Comparison of ENCODE assay signal across 8 cellular contexts in genomic region chr15:72271895-72272212, GRCh38. TPM values are rescaled to one million over a fixed set of nuclear protein-coding genes. Genes with fewer than 3 reads are reported as not detected.
DNase-seq lines count a peak whose midpoint lies in the region; ATAC-seq and TF ChIP-seq lines count a peak whose summit lies in the region.

No MANE protein-coding gene starts in this region.

- H3K27ac ChIP-seq in epithelial cell of prostate = peak overlapping the region; percentile 63

- peaks cover 29% of the 10 kb centered on the region for H3K4me1 Mint-ChIP-seq in nephron progenitor cell

- peak overlapping the region; percentile 91 for H3K4me3 Mint-ChIP-seq in nephron progenitor cell

- peaks cover 7% of the 10 kb centered on the region for H3K36me3 ChIP-seq in H7 (replicated peaks; ENCODE audit: control insufficient read depth, insufficient read depth, low read length)

- ATAC-seq in GM18867 (IDR thresholded peaks at IDR 0.05; ENCODE audit: unreplicated experiment) (no peak), GM19452 (IDR thresholded peaks at IDR 0.05; ENCODE audit: unreplicated experiment) (no peak)

- peaks cover 4% of the 10 kb centered on the region; the same call in 1 of the 2 replicates for H3K27me3 ChIP-seq in H7 (ENCODE audit: control insufficient read depth, insufficient read depth, low read length)

- DNase-seq in COR-L47 (lab: John Stamatoyannopoulos, UW) = peak; percentile 22
- peak; percentile 72 for DNase-seq in H7
- DNase-seq in SK-MEL-5 (ENCODE audit: low read depth, low spot score) = peak; percentile 4
- DNase-seq in epithelial cell of prostate (ENCODE audit: low read depth, low spot score) = no peak
- DNase-seq in nephron progenitor cell = no peak
- DNase-seq in GM19238 (ENCODE audit: insufficient read length, low spot score) = no peak

- peaks cover 32% of the 10 kb centered on the region for H3K27me3 Mint-ChIP-seq in nephron progenitor cell (ENCODE audit: low read depth, poor library complexity)

- H3K27ac Mint-ChIP-seq in nephron progenitor cell = peak overlapping the region; percentile 57

- peak overlapping the region; percentile 86 for H3K4me3 ChIP-seq in H7 (ENCODE audit: insufficient read depth, low read depth, low read length)

- H3K9me3 Mint-ChIP-seq in nephron progenitor cell = no peaks in the 10 kb centered on the region

- in situ Hi-C loops in SK-MEL-5 (cut with HindIII; ENCODE audit: low pct_unique_long_range_greater_than_20kb, low sequenced_read_pairs) = no loop called here

- no peak for TF ChIP-seq CTCF in nephron progenitor cell (IDR thresholded peaks at IDR 0.05)

- H3K36me3 Mint-ChIP-seq in nephron progenitor cell (ENCODE audit: low read depth) = peaks cover 22% of the 10 kb centered on the region

RNA-seq across cellular contexts. Expression of gene PARP6, which starts 0.5 kb away (rescaled TPM):
- 24.8 and 28.8 TPM in 2 replicates for total RNA-seq in H7 (2014; rRNA removed; shearing (Covaris generic))
- 24.2 and 27.3 TPM in 2 replicates for total RNA-seq in SK-MEL-5 (2014; rRNA removed; shearing (Covaris generic))
- 16.9 and 22.6 TPM in 2 replicates for polyA plus RNA-seq in SK-MEL-5 (2015; cell fraction: cytosol; rRNA removed)
- polyA plus RNA-seq in SK-MEL-5 (2015; cell fraction: nucleus; rRNA removed) = 417 and 445 TPM in 2 replicates

RNA-seq across cellular contexts. Expression of gene PKM, which starts 40.9 kb away (rescaled TPM):
- 942 and 1,007 TPM in 2 replicates for total RNA-seq in H7 (2014; rRNA removed; shearing (Covaris generic))
- 1,252 and 1,322 TPM in 2 replicates for total RNA-seq in SK-MEL-5 (2014; rRNA removed; shearing (Covaris generic))
- polyA plus RNA-seq in SK-MEL-5 (2015; cell fraction: cytosol; rRNA removed) = 1,084 and 1,242 TPM in 2 replicates
- 800 and 830 TPM in 2 replicates for polyA plus RNA-seq in SK-MEL-5 (2015; cell fraction: nucleus; rRNA removed)

RNA-seq across cellular contexts. Expression of gene CELF6, which starts 48.1 kb away (rescaled TPM):
- 0.21 TPM in 1 of 2 replicates, not detected in the other for total RNA-seq in H7 (2014; rRNA removed; shearing (Covaris generic))
- 0.24 TPM in 1 of 2 replicates, not detected in the other for total RNA-seq in SK-MEL-5 (2014; rRNA removed; shearing (Covaris generic))
- 0.21 TPM in 1 of 2 replicates, not detected in the other for polyA plus RNA-seq in SK-MEL-5 (2015; cell fraction: cytosol; rRNA removed)
- 1.8 and 2.7 TPM in 2 replicates for polyA plus RNA-seq in SK-MEL-5 (2015; cell fraction: nucleus; rRNA removed)

Comparison
In these comparisons a context has a peak if more than half of its experiments do, and no peak if none do; other contexts are left out.
1. DNase-seq: peak in COR-L47 (single experiment), H7 (single experiment) and SK-MEL-5 (single experiment); none in epithelial cell of prostate (single experiment), nephron progenitor cell (single experiment) and GM19238 (single experiment).